ENCODE assay signal across 11 cellular contexts in genomic region chr4:81905966-81906365, GRCh38.
DNase-seq lines count a peak whose midpoint lies in the region; ATAC-seq and TF ChIP-seq lines count a peak whose summit lies in the region.
"Had no signal": no experiment of that assay in that cellular context is flagged by ENCODE, and none has a peak within 500 bp of the region (broad histone marks: within the 10 kb centered on the region; RNA-seq: fewer than 3 reads in every experiment).

No MANE protein-coding gene starts in this region.

- TF ChIP-seq CTCF in WERI-Rb-1 (IDR thresholded peaks at IDR 0.05; ENCODE audit: low read depth, low read length): no peak

- no peak overlapping the region for H3K4me3 Mint-ChIP-seq in activated CD4-positive, alpha-beta T cell treated with anti-CD3 and anti-CD28 coated beads, Interleukin-2, amount 10 ng/mL, durations not matched to agents 24 days and 14 days
- H3K4me3 Mint-ChIP-seq: brain had no signal

- H3K9me3 ChIP-seq in WERI-Rb-1 (ENCODE audit: severe bottlenecking): no peaks in the 10 kb centered on the region

- no peaks in the 10 kb centered on the region for H3K36me3 ChIP-seq in WERI-Rb-1

- intact Hi-C loops in activated CD4-positive, alpha-beta T cell treated with anti-CD3 and anti-CD28 coated beads, Interleukin-2, amount 10 ng/mL, durations not matched to agents 24 days and 14 days (cut with micrococcal nuclease): no loop called here

- H3K9me3 Mint-ChIP-seq in activated CD4-positive, alpha-beta T cell treated with anti-CD3 and anti-CD28 coated beads, Interleukin-2, amount 10 ng/mL, durations not matched to agents 24 days and 14 days: no peaks in the 10 kb centered on the region
- H3K9me3 Mint-ChIP-seq: brain had no signal

- DNase-seq in activated CD4-positive, alpha-beta T cell treated with anti-CD3 and anti-CD28 coated beads, Interleukin-2, amount 10 ng/mL, durations not matched to agents 24 days and 14 days: peak; percentile 62
- DNase-seq in activated CD4-positive, alpha-beta T cell treated with anti-CD3 and anti-CD28 coated beads for 1 hour: no peak
- DNase-seq in renal cortical epithelial cell (ENCODE audit: low read depth): peak; percentile 99
- no peak for DNase-seq in WERI-Rb-1
- DNase-seq in GM03348 (ENCODE audit: low spot score): no peak
- DNase-seq in UCSD-AML1 (lab: John Stamatoyannopoulos, UW; ENCODE audit: unreplicated experiment): no peak
- DNase-seq: 8988T; stimulated activated CD4-positive, alpha-beta T cell treated with anti-CD3 and anti-CD28 coated beads, Interleukin-4, amount 100 ng/mL, for 4 hours had no signal

- H3K36me3 Mint-ChIP-seq in activated CD4-positive, alpha-beta T cell treated with anti-CD3 and anti-CD28 coated beads, Interleukin-2, amount 10 ng/mL, durations not matched to agents 24 days and 14 days (ENCODE audit: low read depth): no peaks in the 10 kb centered on the region
- H3K36me3 Mint-ChIP-seq: brain had no signal

- H3K4me3 ChIP-seq in WERI-Rb-1 (ENCODE audit: low read depth, low read length): no peak overlapping the region

- ATAC-seq in GM21737 (IDR thresholded peaks at IDR 0.05; ENCODE audit: unreplicated experiment) (peak; percentile 98), HG03442 (IDR thresholded peaks at IDR 0.05; ENCODE audit: unreplicated experiment) (peak; percentile 96)

- no peak overlapping the region for H3K27ac Mint-ChIP-seq in activated CD4-positive, alpha-beta T cell treated with anti-CD3 and anti-CD28 coated beads, Interleukin-2, amount 10 ng/mL, durations not matched to agents 24 days and 14 days
- H3K27ac Mint-ChIP-seq: brain had no signal

- no peaks in the 10 kb centered on the region for H3K4me1 Mint-ChIP-seq in activated CD4-positive, alpha-beta T cell treated with anti-CD3 and anti-CD28 coated beads, Interleukin-2, amount 10 ng/mL, durations not matched to agents 24 days and 14 days

- H3K27ac ChIP-seq in WERI-Rb-1: no peak overlapping the region

- H3K27me3 ChIP-seq in WERI-Rb-1 (ENCODE audit: insufficient read depth, low read depth, severe bottlenecking): no peaks in the 10 kb centered on the region

- H3K27me3 Mint-ChIP-seq in activated CD4-positive, alpha-beta T cell treated with anti-CD3 and anti-CD28 coated beads, Interleukin-2, amount 10 ng/mL, durations not matched to agents 24 days and 14 days: peaks cover 3% of the 10 kb centered on the region

Comparison
In these comparisons a context has a peak if more than half of its experiments do, and no peak if none do; other contexts are left out.
1. DNase-seq: peak in activated CD4-positive, alpha-beta T cell treated with anti-CD3 and anti-CD28 coated beads, Interleukin-2, amount 10 ng/mL, durations not matched to agents 24 days and 14 days (single experiment) and renal cortical epithelial cell (single experiment); none in activated CD4-positive, alpha-beta T cell treated with anti-CD3 and anti-CD28 coated beads for 1 hour (single experiment), WERI-Rb-1 (single experiment), GM03348 (single experiment) and UCSD-AML1 (single experiment).